In the genomic region with DNA sequence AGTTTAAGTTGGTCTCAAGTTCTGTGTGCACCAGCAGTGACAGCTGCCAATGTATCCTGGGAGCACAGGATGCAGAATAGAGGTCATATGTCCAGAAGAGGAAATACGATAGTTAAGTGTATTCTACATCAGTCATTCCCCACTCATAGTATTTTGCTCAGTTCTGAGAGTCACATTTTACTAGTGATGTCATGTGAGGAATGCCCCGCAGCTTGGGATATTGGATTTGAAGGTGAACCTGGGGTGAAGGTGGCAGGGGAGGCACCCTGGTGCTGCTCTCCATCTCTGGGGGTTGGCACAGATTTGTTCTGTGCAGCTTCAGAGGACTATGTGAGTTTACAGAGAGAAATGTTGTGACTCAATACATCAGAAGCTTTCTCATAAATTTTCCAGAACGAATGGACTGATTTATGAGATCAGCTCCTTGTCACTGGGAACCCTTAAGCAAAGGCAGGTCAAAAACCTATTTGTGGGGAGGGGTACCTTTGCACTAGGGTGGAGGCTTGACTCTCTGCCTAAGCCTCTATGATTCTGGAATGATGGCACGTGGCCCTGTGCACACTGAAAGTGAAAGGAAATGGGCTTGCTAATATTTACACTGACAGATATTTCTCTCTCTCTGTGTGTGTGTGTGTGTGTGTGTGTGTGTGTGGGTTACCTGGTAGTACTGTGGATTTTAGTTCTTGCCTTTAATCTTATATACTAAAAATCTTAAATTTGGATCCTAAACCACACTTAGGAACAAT, we compare ENCODE assay signal across 8 cellular contexts.
DNase-seq lines count a peak whose midpoint lies in the region; ATAC-seq and TF ChIP-seq lines count a peak whose summit lies in the region.

No MANE protein-coding gene starts in this region.

- peak overlapping the region; percentile 92 for H3K27ac Mint-ChIP-seq in activated naive CD4-positive, alpha-beta T cell treated with anti-CD3 and anti-CD28 coated beads, Interleukin-2, amount 50 U/mL, for 24 hours

- H3K4me1 Mint-ChIP-seq in activated naive CD4-positive, alpha-beta T cell treated with anti-CD3 and anti-CD28 coated beads, Interleukin-2, amount 50 U/mL, for 24 hours: peaks cover 55% of the 10 kb centered on the region

- H3K27me3 ChIP-seq in dorsolateral prefrontal cortex: no peaks in the 10 kb centered on the region

- intact Hi-C loops in dorsolateral prefrontal cortex (cut with DNase I): no loop called here

- peak overlapping the region; percentile 74 for H3K4me3 Mint-ChIP-seq in activated naive CD4-positive, alpha-beta T cell treated with anti-CD3 and anti-CD28 coated beads, Interleukin-2, amount 50 U/mL, for 24 hours

- H3K27me3 Mint-ChIP-seq in activated naive CD4-positive, alpha-beta T cell treated with anti-CD3 and anti-CD28 coated beads, Interleukin-2, amount 50 U/mL, for 24 hours: no peaks in the 10 kb centered on the region

- peak; percentile 31 for DNase-seq in NB4 (ENCODE audit: low read depth)
- no peak for DNase-seq in omental fat pad (ENCODE audit: low spot score)
- DNase-seq in NK-92 (lab: John Stamatoyannopoulos, UW; ENCODE audit: unreplicated experiment): no peak
- no peak for DNase-seq in dorsolateral prefrontal cortex
- no peak for DNase-seq in iPS-NIHi11 (ENCODE audit: low spot score)

- no peak for TF ChIP-seq CTCF in NB4 (IDR thresholded peaks at IDR 0.05; ENCODE audit: low read depth, low read length)
- no peak for TF ChIP-seq CTCF in omental fat pad (IDR thresholded peaks at IDR 0.05)
- TF ChIP-seq CTCF in dorsolateral prefrontal cortex (IDR thresholded peaks at IDR 0.05 in 54 of 56, conservative IDR thresholded peaks at IDR 0.05 in 2 of 56; ENCODE audit: low read depth in 1 of 56, partially characterized antibody in 56 of 56): no peak

- no peak for TF ChIP-seq POLR2A in NB4 (IDR thresholded peaks at IDR 0.05; ENCODE audit: extremely low read depth, insufficient read length)

- peak overlapping the region; percentile 15; the same call in 1 of the 2 replicates for H3K4me3 ChIP-seq in GM08714 (ENCODE audit: low read length)
- no peak overlapping the region for H3K4me3 ChIP-seq in NB4 (ENCODE audit: low read depth, low read length)
- H3K4me3 ChIP-seq in dorsolateral prefrontal cortex: no peak overlapping the region

- ATAC-seq in GM21619 (IDR thresholded peaks at IDR 0.05; ENCODE audit: unreplicated experiment) (peak; percentile 48), omental fat pad (ENCODE audit: low FRiP score) (peak; percentile 73)

- no peak overlapping the region for H3K27ac ChIP-seq in dorsolateral prefrontal cortex

- peaks cover 9% of the 10 kb centered on the region for H3K9me3 Mint-ChIP-seq in activated naive CD4-positive, alpha-beta T cell treated with anti-CD3 and anti-CD28 coated beads, Interleukin-2, amount 50 U/mL, for 24 hours

- no peaks in the 10 kb centered on the region for H3K36me3 Mint-ChIP-seq in activated naive CD4-positive, alpha-beta T cell treated with anti-CD3 and anti-CD28 coated beads, Interleukin-2, amount 50 U/mL, for 24 hours
